Comparison of ENCODE assay signal across 22 cellular contexts in the genomic region with DNA sequence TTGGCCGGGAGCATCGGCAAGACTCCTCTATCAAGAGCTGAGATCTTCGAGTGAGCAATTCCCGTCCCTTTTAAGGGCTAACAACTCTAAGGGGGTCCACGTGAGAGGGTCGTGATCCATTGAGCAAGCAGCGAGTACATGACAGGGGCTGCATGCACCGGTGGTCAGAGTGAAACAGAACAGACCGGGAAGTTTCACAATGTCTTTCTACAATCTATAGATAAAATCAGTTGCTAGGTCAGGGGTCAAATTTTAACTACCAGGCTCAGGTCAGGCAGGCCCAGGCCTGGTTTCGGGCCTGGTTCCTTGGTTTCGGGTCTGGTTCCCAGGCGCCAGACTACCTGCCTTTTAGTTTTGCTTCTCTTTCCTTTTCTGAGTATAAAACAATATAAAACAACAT.
"Had no signal": no experiment of that assay in that cellular context is flagged by ENCODE, and none has a peak within 500 bp of the region (broad histone marks: within the 10 kb centered on the region; RNA-seq: fewer than 3 reads in every experiment).

No MANE protein-coding gene starts in this region.

- ATAC-seq: activated CD4-positive, CD25-positive, alpha-beta regulatory T cell treated with anti-CD3 and anti-CD28 coated beads, Interleukin-2, amount 50 U/mL, for 24 hours; activated CD8-positive, alpha-beta T cell treated with anti-CD3 and anti-CD28 coated beads, Interleukin-2, amount 10 ng/mL, durations not matched to agents 7 days and 5 days had no signal

- H3K36me3 Mint-ChIP-seq: activated naive CD4-positive, alpha-beta T cell treated with anti-CD3 and anti-CD28 coated beads, Interleukin-2, amount 50 U/mL, for 24 hours; brain had no signal

- H3K4me1 Mint-ChIP-seq: activated naive CD4-positive, alpha-beta T cell treated with anti-CD3 and anti-CD28 coated beads, Interleukin-2, amount 50 U/mL, for 24 hours; brain had no signal

- H3K4me3 Mint-ChIP-seq: activated CD8-positive, alpha-beta T cell treated with anti-CD3 and anti-CD28 coated beads, Interleukin-2, amount 10 ng/mL, durations not matched to agents 7 days and 5 days; activated naive CD4-positive, alpha-beta T cell treated with anti-CD3 and anti-CD28 coated beads, Interleukin-2, amount 50 U/mL, for 24 hours; brain; central memory CD8-positive, alpha-beta T cell; T-helper 1 cell treated with Interleukin-12 subunit alpha and Interleukin-12 subunit beta and Interleukin-4 antibody, amounts not matched to agents 30 μg/mL and 1 μg/mL, for 36 hours had no signal

- DNase-seq: activated CD4-positive, alpha-beta T cell treated with anti-CD3 and anti-CD28 coated beads for 48 hours; activated CD4-positive, alpha-beta T cell treated with anti-CD3 and anti-CD28 coated beads, Interleukin-2, amount 50 U/mL, for 4 hours; activated CD8-positive, alpha-beta memory T cell treated with anti-CD3 and anti-CD28 coated beads, Interleukin-2, amount 50 U/mL, for 48 hours; activated CD8-positive, alpha-beta T cell treated with anti-CD3 and anti-CD28 coated beads, Interleukin-2, amount 10 ng/mL, durations not matched to agents 7 days and 5 days; activated effector memory CD4-positive, alpha-beta T cell treated with Interleukin-2 at 50 U/mL for 16 hours; activated naive CD4-positive, alpha-beta T cell; activated T-cell treated with anti-CD3 and anti-CD28 coated beads, Interleukin-2, amount 50 U/mL, for 1 hour; amygdala; NCI-H1105; NCI-H1436; NCI-H1694 treated with DMSO at 0.1 percent for 48 hours; NCI-H2029 treated with DMSO at 0.1 percent for 48 hours; NCI-H510A treated with DMSO at 0.1 percent for 48 hours; NCI-H69; SHP77 had no signal

- H3K27ac ChIP-seq: SJSA1 had no signal

- H3K27ac Mint-ChIP-seq: activated CD8-positive, alpha-beta T cell treated with anti-CD3 and anti-CD28 coated beads, Interleukin-2, amount 10 ng/mL, durations not matched to agents 7 days and 5 days; activated naive CD4-positive, alpha-beta T cell treated with anti-CD3 and anti-CD28 coated beads, Interleukin-2, amount 50 U/mL, for 24 hours; brain; T-helper 1 cell treated with Interleukin-12 subunit alpha and Interleukin-12 subunit beta and Interleukin-4 antibody, amounts not matched to agents 30 μg/mL and 1 μg/mL, for 36 hours had no signal

- H3K9me3 ChIP-seq: SJSA1 had no signal

- H3K27me3 Mint-ChIP-seq: activated naive CD4-positive, alpha-beta T cell treated with anti-CD3 and anti-CD28 coated beads, Interleukin-2, amount 50 U/mL, for 24 hours; brain; central memory CD8-positive, alpha-beta T cell had no signal

- FAIRE-seq: RCC 7860 had no signal

- H3K36me3 ChIP-seq: SJSA1 had no signal

- H3K4me1 ChIP-seq: SJSA1 had no signal

- H3K27me3 ChIP-seq: SJSA1 had no signal

- H3K9me3 Mint-ChIP-seq: activated naive CD4-positive, alpha-beta T cell treated with anti-CD3 and anti-CD28 coated beads, Interleukin-2, amount 50 U/mL, for 24 hours; central memory CD8-positive, alpha-beta T cell; T-helper 1 cell treated with Interleukin-12 subunit alpha and Interleukin-12 subunit beta and Interleukin-4 antibody, amounts not matched to agents 30 μg/mL and 1 μg/mL, for 36 hours had no signal

- H3K4me3 ChIP-seq: SJSA1 had no signal
